8 cellular contexts compared by ENCODE assay signal in genomic region chr9:21812945-21813568, GRCh38. TPM values are rescaled to one million over a fixed set of nuclear protein-coding genes. Genes with fewer than 3 reads are reported as not detected.
DNase-seq lines count a peak whose midpoint lies in the region; ATAC-seq, FAIRE-seq and TF ChIP-seq lines count a peak whose summit lies in the region.

No MANE protein-coding gene starts in this region.

- H3K4me1 Mint-ChIP-seq in immature natural killer cell, result peaks cover 10 to 14% of the 10 kb centered on the region in 2 donors

- H2AFZ ChIP-seq in Loucy (ENCODE audit: low read length), result no peak overlapping the region

- peak; percentile 61 for FAIRE-seq in G401.6 (lab: Jason Lieb, UNC)

- H3K27me3 Mint-ChIP-seq in immature natural killer cell (ENCODE audit: low read depth in 3 of 3), result no peaks in the 10 kb centered on the region

- no peaks in the 10 kb centered on the region for H3K9me3 ChIP-seq in Loucy (ENCODE audit: insufficient read depth, low read depth, low read length)

- peak overlapping the region; percentile 16 for H3K9ac ChIP-seq in Loucy (ENCODE audit: low read depth, low read length, poor library complexity, severe bottlenecking)

- H3K27ac Mint-ChIP-seq in immature natural killer cell, result peak overlapping the region in 1 of 6 donors; percentile 9

- H4K20me1 ChIP-seq in Loucy (ENCODE audit: insufficient read depth, low read length, poor library complexity, severe bottlenecking), result peaks cover 16% of the 10 kb centered on the region

- H3K4me3 Mint-ChIP-seq in immature natural killer cell, result peak overlapping the region in 1 of 5 donors; percentile 67

- peaks cover 7% of the 10 kb centered on the region for H3K4me1 ChIP-seq in Loucy (ENCODE audit: insufficient read depth, low read length, poor library complexity, severe bottlenecking)

- no peaks in the 10 kb centered on the region for H3K27me3 ChIP-seq in Loucy (ENCODE audit: insufficient read depth, low read length, poor library complexity, severe bottlenecking)

- ATAC-seq in GM21737 (IDR thresholded peaks at IDR 0.05; ENCODE audit: unreplicated experiment), result peak; percentile 59

- no peaks in the 10 kb centered on the region for H3K9me3 Mint-ChIP-seq in immature natural killer cell

- peak overlapping the region; percentile 59 for H3K4me3 ChIP-seq in Loucy (ENCODE audit: low read length, poor library complexity, severe bottlenecking)
- H3K4me3 ChIP-seq in astrocyte of the spinal cord (ENCODE audit: low read depth, low read length), result no peak overlapping the region

- peak; percentile 42 to 58 (median 51) for DNase-seq in T-helper 2 cell
- peak; percentile 76 for DNase-seq in astrocyte of the spinal cord (ENCODE audit: low read depth, low spot score)
- peak; percentile 50 to 67 (median 57) for DNase-seq in immature natural killer cell
- peak; percentile 45 to 53 for DNase-seq in stimulated activated CD4-positive, alpha-beta T cell treated with anti-CD3 and anti-CD28 coated beads, Interleukin-15, amount 100 ng/mL, for 1 hour (ENCODE audit: low read depth in 1 of 2, low spot score in 1 of 2)
- no peak for DNase-seq in NCI-H187 treated with DMSO at 0.1 percent for 48 hours (lab: John Stamatoyannopoulos, UW)

- H3K79me2 ChIP-seq in Loucy (ENCODE audit: insufficient read depth, low read length), result peaks cover 38% of the 10 kb centered on the region

- in situ Hi-C loops in astrocyte of the spinal cord (cut with HindIII; ENCODE audit: low sequenced_read_pairs), result loop anchor here (10.0 to 25.0 kb wide), 3 partner anchors 192 to 424 kb away; partner anchors contain the start of gene CDKN2B

- peaks cover 11 to 22% (median 13%) of the 10 kb centered on the region in 3 donors for H3K36me3 Mint-ChIP-seq in immature natural killer cell

- TF ChIP-seq CTCF in Loucy (conservative IDR thresholded peaks at IDR 0.05; ENCODE audit: low read length) (peak; percentile 73), astrocyte of the spinal cord (IDR thresholded peaks at IDR 0.05; ENCODE audit: low read depth, low read length) (peak; percentile 86)

- H3K4me2 ChIP-seq in Loucy (ENCODE audit: low read depth, low read length, poor library complexity, severe bottlenecking), result peak overlapping the region; percentile 78

- no peaks in the 10 kb centered on the region for H3K9me2 ChIP-seq in Loucy (replicated peaks; ENCODE audit: low read depth, low read length)

- no peaks in the 10 kb centered on the region for H3F3A ChIP-seq in Loucy (ENCODE audit: low read depth)

- H3K36me3 ChIP-seq in Loucy (ENCODE audit: insufficient read depth, low read length), result peaks cover 34% of the 10 kb centered on the region; the same call in 1 of the 2 replicates

RNA-seq across cellular contexts. Expression of gene MTAP, which starts 10.6 kb away (rescaled TPM):
- polyA plus RNA-seq in immature natural killer cell, result 10 to 100 TPM in 1 of 3 donors, 1 to 10 TPM in 2; 7.3 to 10.6 (median 8.6) TPM
